20 cellular contexts compared by ENCODE assay signal in the genomic region with DNA sequence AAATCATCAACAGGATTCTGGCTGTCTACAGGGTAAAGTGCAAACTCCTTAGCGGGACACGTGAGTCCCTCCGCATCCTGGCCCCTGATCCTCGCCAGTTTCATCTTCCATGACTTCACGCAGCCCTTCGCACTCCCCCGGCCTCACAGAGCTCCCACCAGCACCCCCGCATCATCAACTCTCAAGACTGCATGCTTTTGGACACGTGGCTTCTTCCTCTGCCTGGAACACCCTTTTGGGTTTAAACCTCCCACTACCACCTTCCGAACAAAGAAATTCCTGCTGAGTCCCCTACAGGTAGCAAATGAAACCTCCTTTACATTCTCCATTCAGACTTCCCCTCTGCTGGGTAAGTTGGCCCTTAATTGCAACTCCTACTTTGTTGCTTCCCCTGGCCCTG.
"Had no signal": no experiment of that assay in that cellular context is flagged by ENCODE, and none has a peak within 500 bp of the region (broad histone marks: within the 10 kb centered on the region; RNA-seq: fewer than 3 reads in every experiment).

No MANE protein-coding gene starts in this region.

- H3K4me1 ChIP-seq: thyroid gland, vagina had no signal

- H3K9me3 ChIP-seq: thyroid gland, vagina had no signal

- DNase-seq: activated CD4-positive, alpha-beta memory T cell treated with anti-CD3 and anti-CD28 coated beads, Interleukin-2, amount 10 ng/mL, durations not matched to agents 7 days and 5 days; activated CD4-positive, alpha-beta T cell treated with anti-CD3 and anti-CD28 coated beads for 36 hours; activated gamma-delta T cell treated with Interleukin-2 at 50 U/mL for 16 hours; activated naive CD8-positive, alpha-beta T cell treated with anti-CD3 and anti-CD28 coated beads for 36 hours; activated T-cell treated with anti-CD3 and anti-CD28 coated beads, Interleukin-2, amount 50 U/mL, for 48 hours; cortex of kidney; effector CD8-positive, alpha-beta T cell; foreskin melanocyte; islet precursor cell; naive B cell; stimulated activated CD4-positive, alpha-beta T cell treated with anti-CD3 and anti-CD28 coated beads, Interleukin-15, amount 100 ng/mL, for 24 hours; stimulated activated CD4-positive, alpha-beta T cell treated with anti-CD3 and anti-CD28 coated beads, Interleukin-4, amount 100 ng/mL, for 1 hour; stimulated activated naive B cell treated with anti-CD40 and anti-IgM and Interleukin-4, amounts not matched to agents 10 μg/mL and 1 μg/mL and 100 μg/mL, for 72 hours; thyroid gland; WERI-Rb-1 had no signal

- H3K27ac ChIP-seq: thyroid gland, vagina, WERI-Rb-1 had no signal

- H3K27me3 ChIP-seq: thyroid gland, vagina had no signal

- H3K27ac Mint-ChIP-seq: activated CD4-positive, alpha-beta memory T cell treated with anti-CD3 and anti-CD28 coated beads, Interleukin-2, amount 10 ng/mL, durations not matched to agents 7 days and 5 days; activated CD4-positive, alpha-beta T cell treated with anti-CD3 and anti-CD28 coated beads for 36 hours; activated naive CD8-positive, alpha-beta T cell treated with anti-CD3 and anti-CD28 coated beads for 36 hours; brain; naive B cell; stimulated activated naive B cell treated with anti-CD40 and anti-IgM and Interleukin-4, amounts not matched to agents 10 μg/mL and 1 μg/mL and 100 μg/mL, for 72 hours; T-helper 1 cell treated with Interleukin-12 subunit alpha and Interleukin-12 subunit beta and Interleukin-4 antibody, amounts not matched to agents 30 μg/mL and 1 μg/mL, for 36 hours had no signal

- H3K4me3 Mint-ChIP-seq: activated CD4-positive, alpha-beta memory T cell treated with anti-CD3 and anti-CD28 coated beads, Interleukin-2, amount 10 ng/mL, durations not matched to agents 7 days and 5 days; activated CD4-positive, alpha-beta T cell treated with anti-CD3 and anti-CD28 coated beads for 36 hours; activated naive CD8-positive, alpha-beta T cell treated with anti-CD3 and anti-CD28 coated beads for 36 hours; brain; central memory CD8-positive, alpha-beta T cell; naive B cell; stimulated activated naive B cell treated with anti-CD40 and anti-IgM and Interleukin-4, amounts not matched to agents 10 μg/mL and 1 μg/mL and 100 μg/mL, for 72 hours; T-helper 1 cell treated with Interleukin-12 subunit alpha and Interleukin-12 subunit beta and Interleukin-4 antibody, amounts not matched to agents 30 μg/mL and 1 μg/mL, for 36 hours had no signal

- H3K4me3 ChIP-seq: thyroid gland, vagina had no signal

- ATAC-seq: activated CD4-positive, alpha-beta T cell treated with anti-CD3 and anti-CD28 coated beads for 36 hours; left lobe of liver; stimulated activated naive B cell treated with anti-CD40 and anti-IgM and Interleukin-4, amounts not matched to agents 10 μg/mL and 1 μg/mL and 100 μg/mL, for 72 hours had no signal

- H3K36me3 Mint-ChIP-seq: brain; stimulated activated naive B cell treated with anti-CD40 and anti-IgM and Interleukin-4, amounts not matched to agents 10 μg/mL and 1 μg/mL and 100 μg/mL, for 72 hours had no signal

- H3K36me3 ChIP-seq: thyroid gland, vagina, WERI-Rb-1 had no signal

- H3K4me1 Mint-ChIP-seq: brain, naive B cell had no signal

- H3K9me3 Mint-ChIP-seq: activated CD4-positive, alpha-beta memory T cell treated with anti-CD3 and anti-CD28 coated beads, Interleukin-2, amount 10 ng/mL, durations not matched to agents 7 days and 5 days; activated naive CD8-positive, alpha-beta T cell treated with anti-CD3 and anti-CD28 coated beads for 36 hours; central memory CD8-positive, alpha-beta T cell; naive B cell; stimulated activated naive B cell treated with anti-CD40 and anti-IgM and Interleukin-4, amounts not matched to agents 10 μg/mL and 1 μg/mL and 100 μg/mL, for 72 hours; T-helper 1 cell treated with Interleukin-12 subunit alpha and Interleukin-12 subunit beta and Interleukin-4 antibody, amounts not matched to agents 30 μg/mL and 1 μg/mL, for 36 hours had no signal
